Comparison of ENCODE assay signal across 9 cellular contexts in the genomic region with DNA sequence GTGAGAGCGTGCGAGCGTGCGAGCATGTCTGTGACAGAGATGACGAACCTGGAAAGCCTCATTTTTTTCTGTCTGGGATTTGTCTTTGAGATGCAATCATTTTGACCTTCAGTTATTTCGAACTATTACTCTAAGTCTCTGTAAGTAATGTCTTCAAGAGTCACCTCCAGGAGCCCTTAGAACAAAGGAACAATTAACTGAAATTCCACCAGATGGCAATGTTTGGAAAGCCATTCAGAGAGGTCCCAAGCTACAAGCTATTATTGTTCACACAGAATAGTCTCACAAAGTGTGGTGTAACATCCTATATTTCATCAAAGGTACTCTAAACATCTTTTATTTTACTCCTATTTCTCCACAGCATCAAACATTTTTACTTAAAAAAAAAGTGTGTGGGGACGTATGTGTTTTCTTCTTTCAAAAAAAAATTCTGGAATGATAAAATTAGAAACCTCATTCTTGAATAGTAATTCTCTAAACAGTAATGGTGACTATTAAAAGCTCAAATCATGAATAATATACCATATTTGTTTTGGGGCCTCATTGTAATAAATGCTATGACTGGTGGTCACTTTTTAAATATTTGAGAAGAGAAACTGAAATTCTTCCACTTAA. TPM values are rescaled to one million over a fixed set of nuclear protein-coding genes. Genes with fewer than 3 reads are reported as not detected.
DNase-seq lines count a peak whose midpoint lies in the region; ATAC-seq and TF ChIP-seq lines count a peak whose summit lies in the region.
"Had no signal": no experiment of that assay in that cellular context is flagged by ENCODE, and none has a peak within 500 bp of the region (broad histone marks: within the 10 kb centered on the region; RNA-seq: fewer than 3 reads in every experiment).

No MANE protein-coding gene starts in this region.

- BruUV-seq in PC-3 (replicated peaks; lab: Mats Ljungman, UMichigan), result no TSS peak

- no peaks in the 10 kb centered on the region for H3K36me3 ChIP-seq in PC-3 (ENCODE audit: low read depth, low read length)

- H3K9me3 Mint-ChIP-seq in activated CD4-positive, alpha-beta T cell treated with anti-CD3 and anti-CD28 coated beads for 36 hours (ENCODE audit: low read depth), result no peaks in the 10 kb centered on the region
- H3K9me3 Mint-ChIP-seq: CD8-positive, alpha-beta memory T cell had no signal

- no peaks in the 10 kb centered on the region for H3K9me2 ChIP-seq in PC-3 (replicated peaks; ENCODE audit: low read length)

- CTCF ChIA-PET in activated CD4-positive, alpha-beta T cell treated with anti-CD3 and anti-CD28 coated beads for 36 hours (lab: Charles Lee), result interaction anchor here (0.7 to 1.7 kb wide), 21 partner anchors 11 to 375 kb away, joined by 3 to 8 read pairs (median 4); partner anchors contain the start of gene MAPRE2
- CTCF ChIA-PET in PC-3 (lab: Charles Lee), result interaction anchor here (1.0 kb wide), 1 partner anchor 138 kb away, joined by 9 read pairs; no protein-coding TSS in a partner anchor

- H3K9me3 ChIP-seq in PC-3 (ENCODE audit: low read length), result no peaks in the 10 kb centered on the region

- no peak overlapping the region for H3K4me3 ChIP-seq in PC-3 (ENCODE audit: low read length)

- no peak overlapping the region for H2AFZ ChIP-seq in PC-3 (ENCODE audit: low read length)

- H3K36me3 Mint-ChIP-seq in activated CD4-positive, alpha-beta T cell treated with anti-CD3 and anti-CD28 coated beads for 36 hours (ENCODE audit: low read depth), result no peaks in the 10 kb centered on the region
- H3K36me3 Mint-ChIP-seq: CD8-positive, alpha-beta memory T cell had no signal

- no peak overlapping the region for H3K9ac ChIP-seq in PC-3 (ENCODE audit: low read length)

- no peaks in the 10 kb centered on the region for H3K27me3 ChIP-seq in PC-3 (ENCODE audit: low read length)

- ATAC-seq in activated CD4-positive, alpha-beta T cell treated with anti-CD3 and anti-CD28 coated beads for 36 hours, result peak; percentile 94
- ATAC-seq in PC-3, result peak; percentile 82
- no peak for ATAC-seq in HG03045 (IDR thresholded peaks at IDR 0.05; ENCODE audit: unreplicated experiment)

- no peak for DNase-seq in activated CD4-positive, alpha-beta T cell treated with anti-CD3 and anti-CD28 coated beads for 36 hours
- no peak for DNase-seq in activated CD4-positive, alpha-beta T cell treated with anti-CD3 and anti-CD28 coated beads, Interleukin-2, amount 50 U/mL, for 4 hours
- peak; percentile 48 for DNase-seq in H4 (ENCODE audit: low spot score)
- peak; percentile 84 to 89 for DNase-seq in Kasumi-1 (lab: John Stamatoyannopoulos, UW)
- peak; percentile 65 for DNase-seq in PC-3
- peak; percentile 26 to 72 for DNase-seq in dermis microvascular lymphatic vessel endothelial cell (ENCODE audit: low read depth in 2 of 2)
- peak; percentile 65 to 74 for DNase-seq in lung microvascular endothelial cell (ENCODE audit: low read depth in 2 of 2)

- no peak overlapping the region for H3K27ac ChIP-seq in PC-3 (ENCODE audit: low read length)

- H3K4me1 Mint-ChIP-seq in activated CD4-positive, alpha-beta T cell treated with anti-CD3 and anti-CD28 coated beads for 36 hours, result no peaks in the 10 kb centered on the region
- H3K4me1 Mint-ChIP-seq: CD8-positive, alpha-beta memory T cell had no signal

- no peaks in the 10 kb centered on the region for H3K79me2 ChIP-seq in PC-3 (ENCODE audit: low read length)

- no peaks in the 10 kb centered on the region for H3F3A ChIP-seq in PC-3 (ENCODE audit: low read length, unreplicated experiment)

- POLR2A ChIA-PET in activated CD4-positive, alpha-beta T cell treated with anti-CD3 and anti-CD28 coated beads for 36 hours (lab: Charles Lee), result no interaction called here
- POLR2A ChIA-PET in PC-3 (lab: Charles Lee; ENCODE audit: unreplicated experiment), result no interaction called here

- H3K4me1 ChIP-seq in PC-3 (ENCODE audit: insufficient read depth, low read length), result no peaks in the 10 kb centered on the region

- H3K4me3 Mint-ChIP-seq in activated CD4-positive, alpha-beta T cell treated with anti-CD3 and anti-CD28 coated beads for 36 hours, result no peak overlapping the region
- H3K4me3 Mint-ChIP-seq: CD8-positive, alpha-beta memory T cell had no signal

- H4K20me1 ChIP-seq in PC-3 (ENCODE audit: low read length), result no peaks in the 10 kb centered on the region

- no peak overlapping the region for H3K4me2 ChIP-seq in PC-3 (ENCODE audit: low read length)

- peak; percentile 53 for TF ChIP-seq CTCF in PC-3 (conservative IDR thresholded peaks at IDR 0.05; ENCODE audit: low read depth, low read length)

- intact Hi-C loops in activated CD4-positive, alpha-beta T cell treated with anti-CD3 and anti-CD28 coated beads for 36 hours (cut with DNase I, micrococcal nuclease), result loop anchor here (1.0 to 10.0 kb wide), 4 partner anchors 36 to 349 kb away; partner anchors contain the start of gene MAPRE2 (in 1 of the 2)
- intact Hi-C loops in PC-3 (cut with micrococcal nuclease), result loop anchor here (1.0 to 10.0 kb wide), 2 partner anchors 138 to 141 kb away; no protein-coding TSS in a partner anchor

- no peak overlapping the region for H3K27ac Mint-ChIP-seq in activated CD4-positive, alpha-beta T cell treated with anti-CD3 and anti-CD28 coated beads for 36 hours
- H3K27ac Mint-ChIP-seq: CD8-positive, alpha-beta memory T cell had no signal

- H3K27me3 Mint-ChIP-seq in activated CD4-positive, alpha-beta T cell treated with anti-CD3 and anti-CD28 coated beads for 36 hours, result no peaks in the 10 kb centered on the region
- H3K27me3 Mint-ChIP-seq: CD8-positive, alpha-beta memory T cell had no signal

RNA-seq across cellular contexts. Expression of gene MAPRE2, which starts 35.1 kb away (rescaled TPM):
- total RNA-seq in activated CD4-positive, alpha-beta T cell treated with anti-CD3 and anti-CD28 coated beads for 36 hours, result 10 to 100 TPM; 59.4 to 83.8 TPM
- 20.7 and 32.6 TPM in 2 replicates for total RNA-seq in H4 (2014; rRNA removed; shearing (Covaris generic))
- total RNA-seq in PC-3 (2014; rRNA removed), result 2.8 and 2.9 TPM in 2 replicates
- total RNA-seq in dermis microvascular lymphatic vessel endothelial cell, result 14.2 and 24.3 TPM in 2 replicates
- 13.3 and 21.2 TPM in 2 replicates for total RNA-seq in lung microvascular endothelial cell

Comparison
In these comparisons a context has a peak if more than half of its experiments do, and no peak if none do; other contexts are left out.
1. DNase-seq: peak in H4 (single experiment), Kasumi-1 (2 of 2), PC-3 (single experiment), dermis microvascular lymphatic vessel endothelial cell (2 of 2) and lung microvascular endothelial cell (2 of 2); none in activated CD4-positive, alpha-beta T cell treated with anti-CD3 and anti-CD28 coated beads for 36 hours (single experiment) and activated CD4-positive, alpha-beta T cell treated with anti-CD3 and anti-CD28 coated beads, Interleukin-2, amount 50 U/mL, for 4 hours (0 of 2).